In the genomic region with DNA sequence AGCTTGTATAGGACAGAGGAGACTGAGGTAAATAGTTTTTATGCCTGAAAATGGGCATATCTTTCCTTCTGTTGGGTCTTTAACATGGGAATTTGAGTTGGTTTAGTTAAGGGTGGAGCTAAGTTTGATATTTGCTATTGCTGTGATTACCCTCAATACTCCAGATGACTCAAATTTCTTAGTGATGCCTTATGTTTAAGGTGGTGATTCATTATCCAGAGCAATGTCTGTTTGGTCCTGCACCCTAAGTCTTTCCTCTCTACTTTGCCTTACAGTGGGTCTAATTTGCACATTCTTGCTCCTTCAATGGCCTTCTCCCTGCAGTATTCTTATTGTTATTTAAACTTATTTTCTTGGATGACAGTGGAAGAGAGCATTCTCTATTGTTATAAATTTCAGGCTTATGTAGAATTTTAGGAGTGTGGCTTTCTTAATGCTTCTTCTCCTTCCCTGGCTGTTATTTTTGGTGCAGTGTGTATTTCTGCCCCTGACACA, we compare ENCODE assay signal across 25 cellular contexts.
"Had no signal": no experiment of that assay in that cellular context is flagged by ENCODE, and none has a peak within 500 bp of the region (broad histone marks: within the 10 kb centered on the region; RNA-seq: fewer than 3 reads in every experiment).

No MANE protein-coding gene starts in this region.

- H3K4me1 Mint-ChIP-seq: activated CD4-positive, alpha-beta T cell treated with anti-CD3 and anti-CD28 coated beads, Interleukin-2, amount 10 ng/mL, durations not matched to agents 7 days and 5 days; immature natural killer cell; naive B cell had no signal

- H3K27ac Mint-ChIP-seq: activated CD4-positive, alpha-beta T cell treated with anti-CD3 and anti-CD28 coated beads, Interleukin-2, amount 10 ng/mL, durations not matched to agents 7 days and 5 days; activated T-cell treated with anti-CD3 and anti-CD28 coated beads, Interleukin-2, amount 50 U/mL, for 72 hours; dendritic cell treated with granulocyte-macrophage colony-stimulating factor and Interleukin-4, amounts not matched to agents 40 ng/mL and 50 ng/mL, for 4 days; immature natural killer cell had no signal

- H3K9me3 ChIP-seq: esophagus squamous epithelium, mucosa of descending colon, prostate gland, tibial artery had no signal

- H3K4me3 Mint-ChIP-seq: activated CD4-positive, alpha-beta T cell treated with anti-CD3 and anti-CD28 coated beads, Interleukin-2, amount 10 ng/mL, durations not matched to agents 7 days and 5 days; activated T-cell treated with anti-CD3 and anti-CD28 coated beads, Interleukin-2, amount 50 U/mL, for 72 hours; dendritic cell treated with granulocyte-macrophage colony-stimulating factor and Interleukin-4, amounts not matched to agents 40 ng/mL and 50 ng/mL, for 4 days; immature natural killer cell; naive B cell; neural crest cell had no signal

- DNase-seq: activated CD4-positive, alpha-beta T cell treated with anti-CD3 and anti-CD28 coated beads, Interleukin-2, amount 10 ng/mL, durations not matched to agents 7 days and 5 days; activated CD4-positive, CD25-positive, alpha-beta regulatory T cell; activated CD8-positive, alpha-beta memory T cell treated with anti-CD3 and anti-CD28 coated beads, Interleukin-2, amount 50 U/mL, for 4 hours; activated effector memory CD4-positive, alpha-beta T cell treated with anti-CD3 and anti-CD28 coated beads, Interleukin-2, amount 50 U/mL, for 16 hours; activated naive CD4-positive, alpha-beta T cell treated with anti-CD3 and anti-CD28 coated beads, Interleukin-2, amount 50 U/mL, for 16 hours; activated T-cell treated with anti-CD3 and anti-CD28 coated beads, Interleukin-2, amount 50 U/mL, for 72 hours; effector CD8-positive, alpha-beta T cell; esophagus squamous epithelium; foreskin fibroblast; hypothalamus; immature natural killer cell; mesenchymal stem cell; mucosa of descending colon; naive B cell; stimulated activated CD4-positive, alpha-beta T cell treated with anti-CD3 and anti-CD28 coated beads, Interleukin-2, amount 100 ng/mL, for 24 hours; stimulated activated naive CD8-positive, alpha-beta T cell treated with anti-CD3 and anti-CD28 coated beads, Interleukin-15, Interleukin-2, amounts not matched to agents 100 U/mL and 50 U/mL, for 24 hours; substantia nigra; T-helper 1 cell; T-helper 9 cell; tibial artery had no signal

- H3K4me1 ChIP-seq: esophagus squamous epithelium, prostate gland, right atrium auricular region had no signal

- H3K4me3 ChIP-seq: cardiac muscle cell, esophagus squamous epithelium, mucosa of descending colon, prostate gland, right atrium auricular region, tibial artery had no signal

- H3K27ac ChIP-seq: cardiac muscle cell, esophagus squamous epithelium, prostate gland, right atrium auricular region, tibial artery had no signal

- H3K27me3 ChIP-seq: cardiac muscle cell, esophagus squamous epithelium, right atrium auricular region, tibial artery had no signal

- H3K36me3 ChIP-seq: cardiac muscle cell, esophagus squamous epithelium, prostate gland, right atrium auricular region, tibial artery had no signal

- ATAC-seq: activated T-cell treated with anti-CD3 and anti-CD28 coated beads, Interleukin-2, amount 50 U/mL, for 72 hours; mucosa of descending colon; stimulated activated naive CD8-positive, alpha-beta T cell treated with anti-CD3 and anti-CD28 coated beads, Interleukin-15, Interleukin-2, amounts not matched to agents 100 U/mL and 50 U/mL, for 24 hours had no signal

- H3K9me3 Mint-ChIP-seq: activated CD4-positive, alpha-beta T cell treated with anti-CD3 and anti-CD28 coated beads, Interleukin-2, amount 10 ng/mL, durations not matched to agents 7 days and 5 days had no signal

- H3K36me3 Mint-ChIP-seq: naive B cell had no signal
